ENCODE assay signal across 8 cellular contexts in the genomic region with DNA sequence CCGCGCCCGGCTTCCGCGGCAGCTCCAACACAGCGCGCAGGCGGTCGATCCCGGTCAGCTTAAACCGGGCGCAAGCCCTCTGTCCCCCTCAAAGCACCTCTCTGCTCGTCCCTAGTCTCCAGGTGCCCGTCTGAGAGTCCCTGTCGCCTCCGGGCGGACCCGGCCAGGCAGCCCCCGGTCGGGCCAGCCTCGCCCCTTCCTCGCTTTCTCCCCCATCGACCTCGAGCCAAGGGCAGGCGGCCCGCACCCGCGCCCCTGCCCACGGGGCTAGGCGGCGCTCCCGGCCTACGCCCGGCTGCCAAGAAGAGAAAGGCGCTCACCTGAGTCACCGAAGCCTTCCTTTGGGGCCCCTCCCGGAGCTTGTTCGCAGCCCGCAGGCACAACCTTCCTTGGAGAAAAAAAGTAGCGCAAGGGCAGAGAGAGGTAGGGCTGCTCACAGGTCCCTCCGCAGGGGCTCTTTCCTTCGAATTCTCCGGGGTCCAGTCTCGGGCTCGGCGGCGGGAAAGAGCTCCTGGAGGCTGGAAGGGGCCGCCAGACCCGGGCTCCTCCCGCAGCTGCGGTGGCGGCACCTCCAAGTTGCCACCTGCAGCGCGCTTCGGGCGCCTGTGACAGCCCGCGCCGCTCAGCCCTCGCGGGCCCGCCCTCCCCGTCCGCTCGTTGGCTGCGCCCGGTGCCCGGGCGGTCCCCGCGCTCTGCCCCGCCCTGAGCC.
A peak's percentile ranks its signal among the peaks of the same experiment; 100 is the strongest.
DNase-seq lines count a peak whose midpoint lies in the region; ATAC-seq and TF ChIP-seq lines count a peak whose summit lies in the region.

No MANE protein-coding gene starts in this region.

- peak; percentile 75 for ATAC-seq in GM19452 (IDR thresholded peaks at IDR 0.05; ENCODE audit: unreplicated experiment)
- ATAC-seq in thoracic aorta (ENCODE audit: insufficient number of reproducible peaks, low FRiP score, low read depth), result no peak

- H3K79me2 ChIP-seq in KMS-11 (ENCODE audit: insufficient read depth, low read depth), result no peaks in the 10 kb centered on the region
- no peaks in the 10 kb centered on the region for H3K79me2 ChIP-seq in fibroblast of lung (ENCODE audit: control insufficient read depth, insufficient read depth, low read length)

- H3K9ac ChIP-seq in KMS-11 (peak overlapping the region; percentile 50; the same call in 1 of the 2 replicates), fibroblast of lung (ENCODE audit: insufficient read depth, low read length) (no peak overlapping the region), mucosa of rectum (ENCODE audit: low read depth in 1 of 2, low read length in 2 of 2) (peak overlapping the region; percentile 57 to 76)

- H3K4me3 ChIP-seq in KMS-11 (IDR thresholded peaks at IDR 0.05; ENCODE audit: insufficient read depth, low read depth, low read length) (no peak overlapping the region), fibroblast of lung (replicated peaks in 1 of 4; ENCODE audit: control extremely low read depth in 1 of 4, insufficient read depth in 1 of 4, low read depth in 3 of 4, low read length in 4 of 4) (peak overlapping the region in 3 of 4 experiments; percentile 8 to 55 (median 54)), mucosa of rectum (ENCODE audit: low read length in 2 of 2) (peak overlapping the region; percentile 73 to 76), thoracic aorta (peak overlapping the region; percentile 82)

- H3K27ac ChIP-seq in KMS-11, result no peak overlapping the region
- H3K27ac ChIP-seq in fibroblast of lung (ENCODE audit: insufficient read depth, low read length), result no peak overlapping the region
- H3K27ac ChIP-seq in mucosa of rectum (ENCODE audit: low read depth in 2 of 2, low read length in 2 of 2), result peak overlapping the region; percentile 81 to 85
- peak overlapping the region in 1 of 2 donors; percentile 8 for H3K27ac ChIP-seq in thoracic aorta

- H3K27me3 ChIP-seq in KMS-11 (ENCODE audit: insufficient read depth, low read depth) (no peaks in the 10 kb centered on the region; the same call in 1 of the 2 replicates), fibroblast of lung (ENCODE audit: control insufficient read depth, insufficient read depth, low read length) (peaks cover 15% of the 10 kb centered on the region), mucosa of rectum (ENCODE audit: control insufficient read depth in 2 of 2, insufficient read depth in 2 of 2, low read length in 2 of 2) (no peaks in the 10 kb centered on the region), thoracic aorta (replicated peaks; ENCODE audit: insufficient read depth) (no peaks in the 10 kb centered on the region)

- TF ChIP-seq CTCF in KMS-11 (conservative IDR thresholded peaks at IDR 0.05; ENCODE audit: low read depth, low read length) (no peak), fibroblast of lung (conservative IDR thresholded peaks at IDR 0.05 in 1 of 2, IDR thresholded peaks at IDR 0.05 in 1 of 2; ENCODE audit: low read depth in 1 of 2, low read length in 2 of 2) (no peak), thoracic aorta (IDR thresholded peaks at IDR 0.05) (no peak)

- DNase-seq in COLO668 (lab: John Stamatoyannopoulos, UW; ENCODE audit: unreplicated experiment) (peak; percentile 88), fibroblast of lung (ENCODE audit: low read depth in 2 of 2) (peak in 1 of 2 donors; percentile 70), thoracic aorta (ENCODE audit: low spot score) (no peak), MV-4-11 (lab: John Stamatoyannopoulos, UW) (no peak)
- peak; percentile 34 to 52 for DNase-seq in activated CD4-positive, alpha-beta T cell treated with anti-CD3 and anti-CD28 coated beads, Interleukin-2, amount 50 U/mL, for 48 hours

- H3K36me3 ChIP-seq in KMS-11 (ENCODE audit: insufficient read depth), result no peaks in the 10 kb centered on the region
- H3K36me3 ChIP-seq in fibroblast of lung (ENCODE audit: control insufficient read depth, insufficient read depth, low read length), result no peaks in the 10 kb centered on the region
- H3K36me3 ChIP-seq in mucosa of rectum (ENCODE audit: control insufficient read depth in 2 of 2, insufficient read depth in 2 of 2, low read length in 2 of 2), result no peaks in the 10 kb centered on the region
- no peaks in the 10 kb centered on the region for H3K36me3 ChIP-seq in thoracic aorta

- H3K9me3 ChIP-seq in fibroblast of lung (ENCODE audit: control insufficient read depth, insufficient read depth, low read depth, low read length), result no peaks in the 10 kb centered on the region
- H3K9me3 ChIP-seq in mucosa of rectum (ENCODE audit: control insufficient read depth in 2 of 2, low read length in 2 of 2), result no peaks in the 10 kb centered on the region
- H3K9me3 ChIP-seq in thoracic aorta, result no peaks in the 10 kb centered on the region

- H3K4me2 ChIP-seq in KMS-11, result peak overlapping the region; percentile 92
- peak overlapping the region; percentile 82 for H3K4me2 ChIP-seq in fibroblast of lung (ENCODE audit: extremely low read depth, insufficient read depth, low read length)

- H2AFZ ChIP-seq in KMS-11 (ENCODE audit: low read depth), result peak overlapping the region; percentile 92
- no peak overlapping the region for H2AFZ ChIP-seq in fibroblast of lung (ENCODE audit: low read length)

- H4K20me1 ChIP-seq in KMS-11 (ENCODE audit: insufficient read depth), result no peaks in the 10 kb centered on the region
- no peaks in the 10 kb centered on the region for H4K20me1 ChIP-seq in fibroblast of lung (ENCODE audit: control insufficient read depth, extremely low read depth, insufficient read depth, low read length)

- H3K4me1 ChIP-seq in KMS-11 (ENCODE audit: low read depth, poor library complexity, severe bottlenecking) (peaks cover 5% of the 10 kb centered on the region), fibroblast of lung (ENCODE audit: control insufficient read depth, extremely low read depth, insufficient read depth, low read length) (no peaks in the 10 kb centered on the region), mucosa of rectum (ENCODE audit: control insufficient read depth in 2 of 2, insufficient read depth in 2 of 2, low read length in 2 of 2) (peaks cover 2 to 18% of the 10 kb centered on the region in 2 donors), thoracic aorta (ENCODE audit: control insufficient read depth in 1 of 2, low read depth in 2 of 2) (peaks cover 0 to 15% of the 10 kb centered on the region in 2 donors)

Comparison
In these comparisons a context has a peak if more than half of its experiments do, and no peak if none do; other contexts are left out.
1. DNase-seq: peak in COLO668 (single experiment) and activated CD4-positive, alpha-beta T cell treated with anti-CD3 and anti-CD28 coated beads, Interleukin-2, amount 50 U/mL, for 48 hours (2 of 2); none in thoracic aorta (single experiment) and MV-4-11 (single experiment).
2. H3K27ac ChIP-seq: peak in mucosa of rectum (2 of 2); none in KMS-11 (single experiment) and fibroblast of lung (single experiment).